13 cellular contexts compared by ENCODE assay signal in genomic region chr1:110976089-110976488, GRCh38.
"Had no signal": no experiment of that assay in that cellular context is flagged by ENCODE, and none has a peak within 500 bp of the region (broad histone marks: within the 10 kb centered on the region; RNA-seq: fewer than 3 reads in every experiment).

No MANE protein-coding gene starts in this region.

- H3K4me3 ChIP-seq: coronary artery, gastroesophageal sphincter, heart left ventricle, left lung, sigmoid colon had no signal

- H3K36me3 ChIP-seq: brain microvascular endothelial cell, gastroesophageal sphincter, heart left ventricle, left lung, sigmoid colon had no signal

- DNase-seq: activated CD4-positive, alpha-beta T cell treated with anti-CD3 and anti-CD28 coated beads, Interleukin-2, amount 50 U/mL, for 1 hour; activated CD4-positive, CD25-positive, alpha-beta regulatory T cell treated with anti-CD3 and anti-CD28 coated beads, Interleukin-2, amount 50 U/mL, for 72 hours; activated CD8-positive, alpha-beta memory T cell treated with anti-CD3 and anti-CD28 coated beads, Interleukin-2, amount 50 U/mL, for 4 hours; activated naive CD4-positive, alpha-beta T cell treated with anti-CD3 and anti-CD28 coated beads, Interleukin-2, amount 50 U/mL, for 16 hours; activated T-cell treated with anti-CD3 and anti-CD28 coated beads, Interleukin-2, amount 50 U/mL, for 4 hours; aorta; brain microvascular endothelial cell; heart left ventricle; left lung; sigmoid colon; stimulated activated naive CD4-positive, alpha-beta T cell had no signal

- H3K27ac ChIP-seq: brain microvascular endothelial cell, coronary artery, gastroesophageal sphincter, heart left ventricle, left lung, sigmoid colon had no signal

- H3K27me3 ChIP-seq: brain microvascular endothelial cell, sigmoid colon had no signal

- ATAC-seq: activated T-cell treated with anti-CD3 and anti-CD28 coated beads, Interleukin-2, amount 50 U/mL, for 4 hours; gastroesophageal sphincter; heart left ventricle; left lung had no signal

- H3K4me1 ChIP-seq: gastroesophageal sphincter, heart left ventricle, left lung, sigmoid colon had no signal
